In the genomic region with DNA sequence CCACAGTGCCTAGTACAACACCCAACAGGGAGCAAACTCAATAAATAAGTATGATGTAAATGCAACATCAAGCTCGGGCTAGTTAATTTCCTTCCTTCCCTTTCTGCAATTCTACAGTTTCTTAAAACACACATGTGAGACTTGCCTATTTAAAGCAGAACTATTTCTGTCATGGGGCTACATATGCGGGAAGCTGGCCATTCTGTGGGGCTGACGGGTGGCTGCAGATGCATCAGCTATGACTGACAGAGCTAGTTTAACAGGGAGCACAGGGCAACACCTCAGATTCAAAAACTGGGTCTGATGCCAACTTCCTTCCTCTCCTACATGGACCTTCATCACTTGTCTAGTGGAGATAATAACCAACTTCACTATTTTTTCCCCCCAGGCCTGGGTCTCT, we compare ENCODE assay signal across 16 cellular contexts.
"Had no signal": no experiment of that assay in that cellular context is flagged by ENCODE, and none has a peak within 500 bp of the region (broad histone marks: within the 10 kb centered on the region; RNA-seq: fewer than 3 reads in every experiment).

No MANE protein-coding gene starts in this region.

- H3K4me3 ChIP-seq: thoracic aorta had no signal

- H3K36me3 ChIP-seq: thoracic aorta had no signal

- H3K27ac ChIP-seq: thoracic aorta had no signal

- ATAC-seq: activated naive CD8-positive, alpha-beta T cell treated with anti-CD3 and anti-CD28 coated beads, Interleukin-2, amount 50 U/mL, for 24 hours; activated T-helper 17 cell treated with anti-CD3 and anti-CD28 coated beads, Interleukin-2, amount 50 U/mL, for 72 hours had no signal

- H3K9me3 ChIP-seq: thoracic aorta had no signal

- H3K4me3 Mint-ChIP-seq: activated CD4-positive, alpha-beta T cell treated with anti-CD3 and anti-CD28 coated beads, Interleukin-2, amount 10 ng/mL, durations not matched to agents 7 days and 5 days; activated naive CD4-positive, alpha-beta T cell treated with anti-CD3 and anti-CD28 coated beads for 36 hours; activated naive CD8-positive, alpha-beta T cell treated with anti-CD3 and anti-CD28 coated beads, Interleukin-2, amount 50 U/mL, for 24 hours; activated T-helper 17 cell treated with anti-CD3 and anti-CD28 coated beads, Interleukin-2, amount 50 U/mL, for 72 hours; dendritic cell treated with granulocyte-macrophage colony-stimulating factor and Interleukin-4, amounts not matched to agents 40 ng/mL and 50 ng/mL, for 4 days; T-helper 2 cell treated with Interferon-gamma antibody and Interleukin-4, amounts not matched to agents 5 μg/mL and 100 μg/mL, for 36 hours had no signal

- H3K4me1 Mint-ChIP-seq: activated CD4-positive, alpha-beta T cell treated with anti-CD3 and anti-CD28 coated beads, Interleukin-2, amount 10 ng/mL, durations not matched to agents 7 days and 5 days; activated naive CD8-positive, alpha-beta T cell treated with anti-CD3 and anti-CD28 coated beads, Interleukin-2, amount 50 U/mL, for 24 hours; activated T-helper 17 cell treated with anti-CD3 and anti-CD28 coated beads, Interleukin-2, amount 50 U/mL, for 72 hours had no signal

- H3K27ac Mint-ChIP-seq: activated CD4-positive, alpha-beta T cell treated with anti-CD3 and anti-CD28 coated beads, Interleukin-2, amount 10 ng/mL, durations not matched to agents 7 days and 5 days; activated naive CD4-positive, alpha-beta T cell treated with anti-CD3 and anti-CD28 coated beads for 36 hours; activated naive CD8-positive, alpha-beta T cell treated with anti-CD3 and anti-CD28 coated beads, Interleukin-2, amount 50 U/mL, for 24 hours; activated T-helper 17 cell treated with anti-CD3 and anti-CD28 coated beads, Interleukin-2, amount 50 U/mL, for 72 hours; dendritic cell treated with granulocyte-macrophage colony-stimulating factor and Interleukin-4, amounts not matched to agents 40 ng/mL and 50 ng/mL, for 4 days; T-helper 2 cell treated with Interferon-gamma antibody and Interleukin-4, amounts not matched to agents 5 μg/mL and 100 μg/mL, for 36 hours had no signal

- H3K9me3 Mint-ChIP-seq: activated CD4-positive, alpha-beta T cell treated with anti-CD3 and anti-CD28 coated beads, Interleukin-2, amount 10 ng/mL, durations not matched to agents 7 days and 5 days; activated naive CD4-positive, alpha-beta T cell treated with anti-CD3 and anti-CD28 coated beads for 36 hours; activated naive CD8-positive, alpha-beta T cell treated with anti-CD3 and anti-CD28 coated beads, Interleukin-2, amount 50 U/mL, for 24 hours; activated T-helper 17 cell treated with anti-CD3 and anti-CD28 coated beads, Interleukin-2, amount 50 U/mL, for 72 hours; dendritic cell treated with granulocyte-macrophage colony-stimulating factor and Interleukin-4, amounts not matched to agents 40 ng/mL and 50 ng/mL, for 4 days; T-helper 2 cell treated with Interferon-gamma antibody and Interleukin-4, amounts not matched to agents 5 μg/mL and 100 μg/mL, for 36 hours had no signal

- DNase-seq: activated CD4-positive, alpha-beta T cell treated with anti-CD3 and anti-CD28 coated beads, Interleukin-2, amount 10 ng/mL, durations not matched to agents 7 days and 5 days; activated naive CD4-positive, alpha-beta T cell treated with anti-CD3 and anti-CD28 coated beads for 36 hours; activated naive CD8-positive, alpha-beta T cell treated with anti-CD3 and anti-CD28 coated beads, Interleukin-2, amount 50 U/mL, for 24 hours; aorta; cerebellar nuclear complex; effector memory CD4-positive, alpha-beta T cell; foreskin fibroblast; glutamatergic neuron; kidney glomerular epithelial cell; mesendoderm; stimulated activated CD4-positive, alpha-beta T cell treated with anti-CD3 and anti-CD28 coated beads, Interleukin-12 subunit alpha, Interleukin-12 subunit beta, amount 100 ng/mL, for 4 hours; stimulated activated CD4-positive, alpha-beta T cell treated with anti-CD3 and anti-CD28 coated beads, Interleukin-2, amount 100 ng/mL, for 24 hours had no signal
